Comparison of ENCODE assay signal across 24 cellular contexts in genomic region chr16:74499114-74499513, GRCh38.
"Had no signal": no experiment of that assay in that cellular context is flagged by ENCODE, and none has a peak within 500 bp of the region (broad histone marks: within the 10 kb centered on the region; RNA-seq: fewer than 3 reads in every experiment).

No MANE protein-coding gene starts in this region.

- H3K4me1 Mint-ChIP-seq: stimulated activated effector memory CD8-positive, alpha-beta T cell treated with anti-CD3 and anti-CD28 coated beads, Interleukin-12 subunit alpha, Interleukin-12 subunit beta, amount 100 ng/mL, for 72 hours had no signal

- H3K9me3 Mint-ChIP-seq: natural killer cell; stimulated activated effector memory CD8-positive, alpha-beta T cell treated with anti-CD3 and anti-CD28 coated beads, Interleukin-12 subunit alpha, Interleukin-12 subunit beta, amount 100 ng/mL, for 72 hours; type B pancreatic cell had no signal

- H3K36me3 ChIP-seq: ovary, uterus had no signal

- DNase-seq: effector CD8-positive, alpha-beta T cell; endodermal cell; foreskin fibroblast; gastrocnemius medialis; head of caudate nucleus; left ventricle myocardium superior; lower lobe of right lung; natural killer cell; occipital lobe; ovary; psoas muscle; right cardiac atrium; sigmoid colon; stimulated activated CD4-positive, alpha-beta T cell treated with anti-CD3 and anti-CD28 coated beads, Interleukin-2, amount 100 ng/mL, for 24 hours; stimulated activated CD4-positive, alpha-beta T cell treated with anti-CD3 and anti-CD28 coated beads, Interleukin-4, amount 100 ng/mL, for 24 hours; stimulated activated naive CD4-positive, alpha-beta T cell treated with Interleukin-2 at 50 U/mL for 16 hours; stomach; testis; tibial artery; uterus had no signal

- ATAC-seq: esophagus mucosa; left ventricle myocardium superior; lower lobe of right lung; natural killer cell; psoas muscle; right cardiac atrium; stimulated activated effector memory CD8-positive, alpha-beta T cell treated with anti-CD3 and anti-CD28 coated beads, Interleukin-12 subunit alpha, Interleukin-12 subunit beta, amount 100 ng/mL, for 72 hours had no signal

- H3K27me3 Mint-ChIP-seq: type B pancreatic cell had no signal

- H3K27ac Mint-ChIP-seq: endodermal cell; stimulated activated effector memory CD8-positive, alpha-beta T cell treated with anti-CD3 and anti-CD28 coated beads, Interleukin-12 subunit alpha, Interleukin-12 subunit beta, amount 100 ng/mL, for 72 hours; type B pancreatic cell had no signal

- H3K4me3 Mint-ChIP-seq: endodermal cell; natural killer cell; stimulated activated effector memory CD8-positive, alpha-beta T cell treated with anti-CD3 and anti-CD28 coated beads, Interleukin-12 subunit alpha, Interleukin-12 subunit beta, amount 100 ng/mL, for 72 hours; type B pancreatic cell had no signal

- H3K27ac ChIP-seq: epithelial cell of prostate, gastrocnemius medialis, lower lobe of right lung, ovary, psoas muscle, sigmoid colon, stomach, testis, tibial artery, uterus had no signal

- H3K4me1 ChIP-seq: lower lobe of right lung, sigmoid colon, testis, uterus had no signal

- H3K27me3 ChIP-seq: gastrocnemius medialis, ovary, sigmoid colon, stomach, testis, tibial artery, uterus had no signal

- H3K9me3 ChIP-seq: gastrocnemius medialis, lower lobe of right lung, ovary, psoas muscle, sigmoid colon, stomach, testis, tibial artery, uterus had no signal

- H3K4me3 ChIP-seq: gastrocnemius medialis, lower lobe of right lung, ovary, psoas muscle, sigmoid colon, stomach, testis, tibial artery, uterus had no signal
